23 cellular contexts compared by ENCODE assay signal in genomic region chr1:58986996-58987767, GRCh38.
A peak's percentile ranks its signal among the peaks of the same experiment; 100 is the strongest.
DNase-seq lines count a peak whose midpoint lies in the region; ATAC-seq, FAIRE-seq and TF ChIP-seq lines count a peak whose summit lies in the region.
"Had no signal": no experiment of that assay in that cellular context is flagged by ENCODE, and none has a peak within 500 bp of the region (broad histone marks: within the 10 kb centered on the region; RNA-seq: fewer than 3 reads in every experiment).

No MANE protein-coding gene starts in this region.

- H4K20me1 ChIP-seq in neural progenitor cell (ENCODE audit: low read depth), result no peaks in the 10 kb centered on the region

- TF ChIP-seq CTCF in GM20000 (IDR thresholded peaks at IDR 0.05; ENCODE audit: extremely low read depth, missing control alignments) (peak; percentile 1), mucosa of descending colon (IDR thresholded peaks at IDR 0.05) (no peak), neural progenitor cell (IDR thresholded peaks at IDR 0.05) (no peak)

- no peaks in the 10 kb centered on the region for H3K27me3 Mint-ChIP-seq in CD4-positive, CD25-positive, alpha-beta regulatory T cell
- no peaks in the 10 kb centered on the region for H3K27me3 Mint-ChIP-seq in activated T-helper 2 cell treated with anti-CD3 and anti-CD28 coated beads, Interferon-gamma antibody, Interleukin-2, Interleukin-4, amounts not matched to agents 10 μg/mL and 5 μg/mL and 100 μg/mL, durations not matched to agents 14 hours and 24 hours and 36 hours (ENCODE audit: low read depth)
- H3K27me3 Mint-ChIP-seq in neural progenitor cell (ENCODE audit: insufficient read depth, low read depth), result peaks cover 3% of the 10 kb centered on the region
- H3K27me3 Mint-ChIP-seq: activated T-cell treated with anti-CD3 and anti-CD28 coated beads, Interleukin-2, amount 50 U/mL, for 24 hours had no signal

- H3F3A ChIP-seq in neural progenitor cell (ENCODE audit: low read depth), result no peaks in the 10 kb centered on the region

- no peaks in the 10 kb centered on the region for H3K36me3 ChIP-seq in CD4-positive, CD25-positive, alpha-beta regulatory T cell (ENCODE audit: control insufficient read depth, insufficient read depth, low read length)
- no peaks in the 10 kb centered on the region for H3K36me3 ChIP-seq in mucosa of descending colon (ENCODE audit: low read depth)
- H3K36me3 ChIP-seq in neural progenitor cell, result no peaks in the 10 kb centered on the region
- H3K36me3 ChIP-seq: HAP-1, suprapubic skin had no signal

- no peak overlapping the region for H2AFZ ChIP-seq in neural progenitor cell (replicated peaks)

- H3K27me3 ChIP-seq in CD4-positive, CD25-positive, alpha-beta regulatory T cell (ENCODE audit: control insufficient read depth, insufficient read depth, low read length), result peaks cover 2% of the 10 kb centered on the region
- H3K27me3 ChIP-seq in neural progenitor cell, result peaks cover 29% of the 10 kb centered on the region
- H3K27me3 ChIP-seq: suprapubic skin had no signal

- H3K9me3 Mint-ChIP-seq in CD4-positive, CD25-positive, alpha-beta regulatory T cell, result no peaks in the 10 kb centered on the region
- no peaks in the 10 kb centered on the region for H3K9me3 Mint-ChIP-seq in activated T-helper 2 cell treated with anti-CD3 and anti-CD28 coated beads, Interferon-gamma antibody, Interleukin-2, Interleukin-4, amounts not matched to agents 10 μg/mL and 5 μg/mL and 100 μg/mL, durations not matched to agents 14 hours and 24 hours and 36 hours
- no peaks in the 10 kb centered on the region for H3K9me3 Mint-ChIP-seq in neural progenitor cell
- H3K9me3 Mint-ChIP-seq: activated T-cell treated with anti-CD3 and anti-CD28 coated beads, Interleukin-2, amount 50 U/mL, for 24 hours; nephron had no signal

- no peaks in the 10 kb centered on the region for H3K36me3 Mint-ChIP-seq in CD4-positive, CD25-positive, alpha-beta regulatory T cell
- no peaks in the 10 kb centered on the region for H3K36me3 Mint-ChIP-seq in activated T-helper 2 cell treated with anti-CD3 and anti-CD28 coated beads, Interferon-gamma antibody, Interleukin-2, Interleukin-4, amounts not matched to agents 10 μg/mL and 5 μg/mL and 100 μg/mL, durations not matched to agents 14 hours and 24 hours and 36 hours (ENCODE audit: low read depth)
- no peaks in the 10 kb centered on the region for H3K36me3 Mint-ChIP-seq in neural progenitor cell

- no peaks in the 10 kb centered on the region for H3K79me2 ChIP-seq in neural progenitor cell (ENCODE audit: low read depth)

- H3K4me3 ChIP-seq in CD4-positive, CD25-positive, alpha-beta regulatory T cell (ENCODE audit: low read depth, low read length), result no peak overlapping the region
- H3K4me3 ChIP-seq in mucosa of descending colon (no peak overlapping the region), neural progenitor cell (no peak overlapping the region)
- H3K4me3 ChIP-seq: HAP-1, K562, psoas muscle, smooth muscle cell, suprapubic skin had no signal

- peak in 1 of 3 donors; percentile 65 for DNase-seq in CD4-positive, CD25-positive, alpha-beta regulatory T cell
- no peak for DNase-seq in GM20000 (ENCODE audit: low spot score)
- no peak for DNase-seq in activated T-helper 2 cell treated with anti-CD3 and anti-CD28 coated beads, Interferon-gamma antibody, Interleukin-2, Interleukin-4, amounts not matched to agents 10 μg/mL and 5 μg/mL and 100 μg/mL, durations not matched to agents 14 hours and 24 hours and 36 hours (ENCODE audit: low spot score)
- DNase-seq in mucosa of descending colon, result no peak
- DNase-seq in frontal cortex (ENCODE audit: low spot score in 2 of 2), result no peak
- no peak for DNase-seq in activated naive CD4-positive, alpha-beta T cell treated with anti-CD3 and anti-CD28 coated beads, Interleukin-2, amount 50 U/mL, for 16 hours
- no peak for DNase-seq in neural progenitor cell (ENCODE audit: low spot score)
- no peak for DNase-seq in AG08395 (ENCODE audit: low spot score)
- DNase-seq: activated CD4-positive, alpha-beta T cell treated with anti-CD3 and anti-CD28 coated beads for 1 hour; activated T-cell treated with anti-CD3 and anti-CD28 coated beads, Interleukin-2, amount 50 U/mL, for 24 hours; Calu3; dermis blood vessel endothelial cell; erythroblast; left ventricle myocardium superior; NCI-H526; psoas muscle; SHP77; stimulated activated CD4-positive, alpha-beta T cell treated with anti-CD3 and anti-CD28 coated beads, Interleukin-4, amount 100 ng/mL, for 24 hours had no signal

- no peaks in the 10 kb centered on the region for H3K9me3 ChIP-seq in CD4-positive, CD25-positive, alpha-beta regulatory T cell (ENCODE audit: control insufficient read depth in 2 of 2, low read length in 2 of 2)
- H3K9me3 ChIP-seq in mucosa of descending colon (no peaks in the 10 kb centered on the region), neural progenitor cell (ENCODE audit: low read depth) (no peaks in the 10 kb centered on the region)
- H3K9me3 ChIP-seq: HAP-1, psoas muscle, suprapubic skin had no signal

- peaks cover 5 to 17% (median 8%) of the 10 kb centered on the region in 4 donors for H3K4me1 Mint-ChIP-seq in CD4-positive, CD25-positive, alpha-beta regulatory T cell
- peaks cover 24% of the 10 kb centered on the region for H3K4me1 Mint-ChIP-seq in activated T-helper 2 cell treated with anti-CD3 and anti-CD28 coated beads, Interferon-gamma antibody, Interleukin-2, Interleukin-4, amounts not matched to agents 10 μg/mL and 5 μg/mL and 100 μg/mL, durations not matched to agents 14 hours and 24 hours and 36 hours (ENCODE audit: low read depth)
- peaks cover 10% of the 10 kb centered on the region for H3K4me1 Mint-ChIP-seq in neural progenitor cell

- no peaks in the 10 kb centered on the region for H3K4me1 ChIP-seq in CD4-positive, CD25-positive, alpha-beta regulatory T cell (ENCODE audit: control insufficient read depth, insufficient read depth, low read length, poor library complexity, severe bottlenecking)
- H3K4me1 ChIP-seq in mucosa of descending colon (ENCODE audit: low read depth) (no peaks in the 10 kb centered on the region), neural progenitor cell (peaks cover 7% of the 10 kb centered on the region)
- H3K4me1 ChIP-seq: HAP-1 had no signal

- H3K4me2 ChIP-seq in neural progenitor cell, result no peak overlapping the region
- H3K4me2 ChIP-seq: smooth muscle cell had no signal

- H3K9ac ChIP-seq in neural progenitor cell, result no peak overlapping the region

- H3K27ac Mint-ChIP-seq in CD4-positive, CD25-positive, alpha-beta regulatory T cell, result peak overlapping the region in 1 of 3 donors; percentile 20
- peak overlapping the region; percentile 7 for H3K27ac Mint-ChIP-seq in activated T-helper 2 cell treated with anti-CD3 and anti-CD28 coated beads, Interferon-gamma antibody, Interleukin-2, Interleukin-4, amounts not matched to agents 10 μg/mL and 5 μg/mL and 100 μg/mL, durations not matched to agents 14 hours and 24 hours and 36 hours
- no peak overlapping the region for H3K27ac Mint-ChIP-seq in neural progenitor cell
- H3K27ac Mint-ChIP-seq: activated T-cell treated with anti-CD3 and anti-CD28 coated beads, Interleukin-2, amount 50 U/mL, for 24 hours had no signal

- intact Hi-C loops in activated T-helper 2 cell treated with anti-CD3 and anti-CD28 coated beads, Interferon-gamma antibody, Interleukin-2, Interleukin-4, amounts not matched to agents 10 μg/mL and 5 μg/mL and 100 μg/mL, durations not matched to agents 14 hours and 24 hours and 36 hours (cut with micrococcal nuclease), result no loop called here
- intact Hi-C loops in mucosa of descending colon (cut with DNase I, micrococcal nuclease), result no loop called here

- peak; percentile 89 to 91 for ATAC-seq in CD4-positive, CD25-positive, alpha-beta regulatory T cell (ENCODE audit: low read depth in 2 of 2)
- peak; percentile 47 for ATAC-seq in mucosa of descending colon
- ATAC-seq: K562, left ventricle myocardium superior, psoas muscle had no signal

- peak overlapping the region in 2 of 4 donors; percentile 3 to 17 for H3K4me3 Mint-ChIP-seq in CD4-positive, CD25-positive, alpha-beta regulatory T cell
- H3K4me3 Mint-ChIP-seq in activated T-helper 2 cell treated with anti-CD3 and anti-CD28 coated beads, Interferon-gamma antibody, Interleukin-2, Interleukin-4, amounts not matched to agents 10 μg/mL and 5 μg/mL and 100 μg/mL, durations not matched to agents 14 hours and 24 hours and 36 hours (ENCODE audit: low read depth), result no peak overlapping the region
- no peak overlapping the region for H3K4me3 Mint-ChIP-seq in neural progenitor cell
- H3K4me3 Mint-ChIP-seq: activated T-cell treated with anti-CD3 and anti-CD28 coated beads, Interleukin-2, amount 50 U/mL, for 24 hours; nephron had no signal

- no peak for FAIRE-seq in frontal cortex (lab: Jason Lieb, UNC)
- FAIRE-seq: K562 had no signal

- H3K27ac ChIP-seq in CD4-positive, CD25-positive, alpha-beta regulatory T cell (ENCODE audit: insufficient read depth, low read length, poor library complexity, severe bottlenecking), result no peak overlapping the region
- H3K27ac ChIP-seq in neural progenitor cell, result no peak overlapping the region
- H3K27ac ChIP-seq: psoas muscle, suprapubic skin had no signal
